Comparison of ENCODE assay signal across 27 cellular contexts in the genomic region with DNA sequence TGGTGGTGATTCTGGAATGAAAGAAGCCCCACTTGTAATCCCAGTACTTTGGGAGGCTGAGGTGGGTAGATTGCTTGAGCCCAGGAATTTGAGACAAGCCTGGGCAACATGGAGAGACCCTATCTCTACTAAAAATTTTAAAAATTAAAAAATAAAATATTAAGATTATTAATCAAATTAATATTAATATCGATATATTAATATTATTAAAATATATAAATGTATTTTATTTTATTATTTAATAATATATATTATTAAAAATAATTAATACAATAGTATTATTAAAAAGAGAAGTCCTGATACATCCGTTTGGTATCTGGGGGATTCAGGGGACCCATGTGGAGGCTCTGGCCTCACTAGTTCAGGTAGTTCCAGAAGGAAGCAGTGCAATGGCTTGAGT.
"Had no signal": no experiment of that assay in that cellular context is flagged by ENCODE, and none has a peak within 500 bp of the region (broad histone marks: within the 10 kb centered on the region; RNA-seq: fewer than 3 reads in every experiment).

No MANE protein-coding gene starts in this region.

- H3K27ac Mint-ChIP-seq: dendritic cell treated with granulocyte-macrophage colony-stimulating factor and Interleukin-4, amounts not matched to agents 40 ng/mL and 50 ng/mL, for 4 days; effector memory CD8-positive, alpha-beta T cell; endodermal cell; mesothelial cell of epicardium had no signal

- H3K27me3 Mint-ChIP-seq: dendritic cell treated with granulocyte-macrophage colony-stimulating factor and Interleukin-4, amounts not matched to agents 40 ng/mL and 50 ng/mL, for 4 days; effector memory CD8-positive, alpha-beta T cell had no signal

- H3K9me3 ChIP-seq: colonic mucosa, esophagus squamous epithelium, gastrocnemius medialis, heart right ventricle, left lung, lower lobe of right lung, mucosa of descending colon had no signal

- H3K4me1 Mint-ChIP-seq: endodermal cell, mesothelial cell of epicardium had no signal

- DNase-seq: colonic mucosa; cortex of kidney; effector CD8-positive, alpha-beta T cell; effector memory CD8-positive, alpha-beta T cell; endodermal cell; erythroblast; esophagus squamous epithelium; foreskin fibroblast; foreskin melanocyte; gastrocnemius medialis; glutamatergic neuron; head of caudate nucleus; heart right ventricle; hippocampal formation; left cardiac atrium; left lung; left ventricle myocardium superior; lower lobe of right lung; mesenchymal stem cell; mucosa of descending colon had no signal

- H3K36me3 ChIP-seq: colonic mucosa had no signal

- H3K4me1 ChIP-seq: colonic mucosa, esophagus squamous epithelium, gastrocnemius medialis, heart right ventricle, left lung, lower lobe of right lung had no signal

- H3K27ac ChIP-seq: colonic mucosa, epithelial cell of prostate, esophagus squamous epithelium, heart right ventricle, left lung, lower lobe of right lung had no signal

- H3K4me3 ChIP-seq: colonic mucosa, esophagus squamous epithelium, gastrocnemius medialis, heart right ventricle, left lung, lower lobe of right lung, mucosa of descending colon had no signal

- ATAC-seq: effector memory CD8-positive, alpha-beta T cell; esophagus mucosa; gastrocnemius medialis; left cardiac atrium; left lung; lower lobe of right lung had no signal

- H3K4me3 Mint-ChIP-seq: dendritic cell treated with granulocyte-macrophage colony-stimulating factor and Interleukin-4, amounts not matched to agents 40 ng/mL and 50 ng/mL, for 4 days; effector memory CD8-positive, alpha-beta T cell; endodermal cell; mesothelial cell of epicardium had no signal

- H3K27me3 ChIP-seq: colonic mucosa, esophagus squamous epithelium, gastrocnemius medialis, heart right ventricle, left lung had no signal

- H3K9me3 Mint-ChIP-seq: dendritic cell treated with granulocyte-macrophage colony-stimulating factor and Interleukin-4, amounts not matched to agents 40 ng/mL and 50 ng/mL, for 4 days; effector memory CD8-positive, alpha-beta T cell; endodermal cell; mesothelial cell of epicardium had no signal

- FAIRE-seq: endometrium, islet of Langerhans, keratinocyte had no signal
